10 cellular contexts compared by ENCODE assay signal in the genomic region with DNA sequence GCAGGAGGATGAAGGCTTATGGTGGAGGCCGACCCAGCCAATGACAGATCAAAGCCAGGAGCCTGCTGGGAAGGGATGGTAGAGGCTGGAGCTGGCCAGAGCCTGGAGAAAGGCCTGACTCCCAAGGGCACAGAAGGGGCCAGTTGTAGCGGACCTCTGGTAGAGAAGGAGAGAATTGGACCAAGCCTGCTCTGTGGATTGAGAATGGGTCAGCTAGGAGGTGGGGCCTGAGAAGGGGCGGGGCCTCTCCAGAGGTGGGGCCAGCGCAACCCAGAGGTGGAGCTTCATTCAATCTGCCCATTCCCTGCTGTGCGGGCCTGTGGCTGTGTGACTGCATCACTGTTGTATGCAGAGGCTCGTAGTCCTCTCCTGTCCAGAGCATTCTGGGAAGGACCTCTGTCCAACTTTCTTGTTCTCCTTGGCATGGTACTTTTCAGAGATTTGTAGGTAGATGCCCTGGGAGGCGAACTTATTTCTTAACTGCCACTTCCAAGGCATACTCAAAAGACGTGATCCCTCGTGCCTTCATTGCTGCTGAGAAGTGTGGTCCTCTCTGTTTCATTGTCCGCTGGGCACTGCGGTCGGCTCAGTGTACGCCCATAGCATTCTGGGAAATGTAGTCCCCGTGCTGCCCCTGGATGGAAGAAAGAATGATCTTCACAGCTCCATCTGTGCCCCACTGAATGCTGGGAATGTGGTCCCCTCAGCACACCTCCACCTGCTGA. TPM values are rescaled to one million over a fixed set of nuclear protein-coding genes. Genes with fewer than 3 reads are reported as not detected.
DNase-seq lines count a peak whose midpoint lies in the region; ATAC-seq and TF ChIP-seq lines count a peak whose summit lies in the region.
"Had no signal": no experiment of that assay in that cellular context is flagged by ENCODE, and none has a peak within 500 bp of the region (broad histone marks: within the 10 kb centered on the region; RNA-seq: fewer than 3 reads in every experiment).

No MANE protein-coding gene starts in this region.

- peaks cover 13% of the 10 kb centered on the region for H3K27me3 ChIP-seq in cardiac muscle cell

- no peaks in the 10 kb centered on the region for H3K36me3 ChIP-seq in cardiac muscle cell

- DNase-seq in Daoy (ENCODE audit: low read depth) (peak; percentile 74), LoVo (ENCODE audit: low spot score) (peak; percentile 6), activated B cell treated with CpG ODN at 0.5 μM for 24 hours (peak; percentile 25), cardiac muscle cell (ENCODE audit: low read depth in 1 of 2, low spot score in 1 of 2) (peak; percentile 58 to 75), skeletal muscle cell (ENCODE audit: low read depth) (peak; percentile 48)

- POLR2A ChIA-PET in activated B cell treated with CpG ODN at 0.5 μM for 24 hours (lab: Charles Lee): interaction anchor here (0.5 to 1.9 kb wide), 4 partner anchors 9 to 81 kb away, joined by 3 to 8 read pairs (median 6); a partner anchor contains a TSS

- H3K9me3 Mint-ChIP-seq in activated B cell treated with CpG ODN at 0.5 μM for 24 hours: peaks cover 3% of the 10 kb centered on the region

- H3K27ac ChIP-seq in cardiac muscle cell: no peak overlapping the region
- H3K27ac ChIP-seq: parathyroid adenoma had no signal

- CTCF ChIA-PET in activated B cell treated with CpG ODN at 0.5 μM for 24 hours (lab: Charles Lee): no interaction called here

- peak overlapping the region; percentile 12 for H3K4me3 Mint-ChIP-seq in activated B cell treated with CpG ODN at 0.5 μM for 24 hours

- no peaks in the 10 kb centered on the region for H3K36me3 Mint-ChIP-seq in activated B cell treated with CpG ODN at 0.5 μM for 24 hours (ENCODE audit: low read depth)

- H3K4me1 Mint-ChIP-seq in activated B cell treated with CpG ODN at 0.5 μM for 24 hours: peaks cover 35% of the 10 kb centered on the region

- H3K9me3 ChIP-seq in cardiac muscle cell (ENCODE audit: low read depth): no peaks in the 10 kb centered on the region

- H3K4me3 ChIP-seq in cardiac muscle cell (peak overlapping the region; percentile 2), skeletal muscle cell (ENCODE audit: low read depth, low read length) (peak overlapping the region; percentile 18)

- no peak for TF ChIP-seq CTCF in activated B cell treated with CpG ODN at 0.5 μM for 24 hours (IDR thresholded peaks at IDR 0.05)
- TF ChIP-seq CTCF in cardiac muscle cell (IDR thresholded peaks at IDR 0.05; ENCODE audit: low read depth, low read length): no peak

- peaks cover 7% of the 10 kb centered on the region for H3K4me1 ChIP-seq in cardiac muscle cell (ENCODE audit: low read depth)
- H3K4me1 ChIP-seq: parathyroid adenoma had no signal

- intact Hi-C loops in activated B cell treated with CpG ODN at 0.5 μM for 24 hours (cut with micrococcal nuclease): no loop called here

- peaks cover 18% of the 10 kb centered on the region for H3K27me3 Mint-ChIP-seq in activated B cell treated with CpG ODN at 0.5 μM for 24 hours

- ATAC-seq in activated B cell treated with CpG ODN at 0.5 μM for 24 hours (ENCODE audit: low read depth) (peak; percentile 25), HG02798 (IDR thresholded peaks at IDR 0.05; ENCODE audit: poor library complexity, unreplicated experiment) (no peak), GM21529 (IDR thresholded peaks at IDR 0.05; ENCODE audit: unreplicated experiment) (no peak), GM21717 (IDR thresholded peaks at IDR 0.05; ENCODE audit: unreplicated experiment) (no peak)

- H3K27ac Mint-ChIP-seq in activated B cell treated with CpG ODN at 0.5 μM for 24 hours: no peak overlapping the region

RNA-seq across cellular contexts. Expression of a gene that starts 6.7 kb away (rescaled TPM):
- total RNA-seq in Daoy (2014; rRNA removed; shearing (Covaris generic)): 0.09 TPM in 1 of 2 replicates, not detected in the other
- total RNA-seq in activated B cell treated with CpG ODN at 0.5 μM for 24 hours (0.93 and 1.2 TPM in 2 replicates), cardiac muscle cell (2.7 and 3.2 TPM in 2 replicates)
- polyA plus RNA-seq in cardiac muscle cell: 3.5 and 3.9 TPM in 2 replicates

RNA-seq across cellular contexts. Expression of a gene that starts 8.8 kb away (rescaled TPM):
- 54.5 and 61.0 TPM in 2 replicates for total RNA-seq in Daoy (2014; rRNA removed; shearing (Covaris generic))
- total RNA-seq in activated B cell treated with CpG ODN at 0.5 μM for 24 hours (50.8 and 51.9 TPM in 2 replicates), cardiac muscle cell (137 and 159 TPM in 2 replicates)
- 186 and 218 TPM in 2 replicates for polyA plus RNA-seq in cardiac muscle cell

RNA-seq across cellular contexts. Expression of a gene that starts 36.0 kb away (rescaled TPM):
- not detected in 2 replicates for total RNA-seq in Daoy (2014; rRNA removed; shearing (Covaris generic))
- total RNA-seq in activated B cell treated with CpG ODN at 0.5 μM for 24 hours (not detected in 2 replicates), cardiac muscle cell (0.57 TPM in 1 of 2 replicates, not detected in the other)
- polyA plus RNA-seq in cardiac muscle cell: not detected in 2 replicates
- total RNA-seq: T-helper 1 cell treated with Interleukin-12 subunit alpha and Interleukin-12 subunit beta and Interleukin-4 antibody, amounts not matched to agents 30 ng/mL and 1 ng/mL, for 36 hours had no signal

RNA-seq across cellular contexts. Expression of a gene that starts 36.4 kb away (rescaled TPM):
- total RNA-seq in Daoy (2014; rRNA removed; shearing (Covaris generic)): 2.5 and 3.8 TPM in 2 replicates
- total RNA-seq in activated B cell treated with CpG ODN at 0.5 μM for 24 hours (10.2 and 10.5 TPM in 2 replicates), cardiac muscle cell (17.9 and 29.8 TPM in 2 replicates)
- polyA plus RNA-seq in cardiac muscle cell: 38.5 and 68.5 TPM in 2 replicates

RNA-seq across cellular contexts. Expression of a gene that starts 45.6 kb away (rescaled TPM):
- 108 and 129 TPM in 2 replicates for total RNA-seq in Daoy (2014; rRNA removed; shearing (Covaris generic))
- 63.4 and 71.4 TPM in 2 replicates for total RNA-seq in activated B cell treated with CpG ODN at 0.5 μM for 24 hours
- total RNA-seq in cardiac muscle cell: 24.2 and 36.5 TPM in 2 replicates
- 36.3 and 38.6 TPM in 2 replicates for polyA plus RNA-seq in cardiac muscle cell

Comparison
In these comparisons a context has a peak if more than half of its experiments do, and no peak if none do; other contexts are left out.
1. DNase-seq: peak in every context shown above with its lines; median percentile 74 in Daoy; 66 in cardiac muscle cell; 48 in skeletal muscle cell; 25 in activated B cell treated with CpG ODN at 0.5 μM for 24 hours; 6 in LoVo.